Comparison of ENCODE assay signal across 9 cellular contexts in the genomic region with DNA sequence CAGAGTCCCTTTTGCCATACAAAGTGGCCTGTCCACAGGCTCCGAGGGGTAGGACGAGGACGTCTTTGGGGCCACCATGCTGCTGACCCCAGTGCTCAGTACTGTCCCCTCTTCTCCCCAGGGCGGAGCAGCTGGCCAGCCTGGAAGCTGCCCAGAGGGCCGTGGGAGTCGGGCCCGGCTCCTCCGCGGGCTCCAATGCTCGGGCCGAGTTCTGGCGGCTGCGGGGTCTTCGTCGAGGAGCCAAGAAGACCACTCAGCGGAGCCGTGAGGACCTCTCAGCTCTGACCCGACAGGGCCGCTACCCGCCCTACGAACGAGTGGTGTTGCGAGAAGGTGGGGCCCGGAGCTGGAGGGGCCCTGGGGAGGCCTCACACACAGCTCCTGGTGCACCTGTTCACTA. TPM values are rescaled to one million over a fixed set of nuclear protein-coding genes. Genes with fewer than 3 reads are reported as not detected.
"Had no signal": no experiment of that assay in that cellular context is flagged by ENCODE, and none has a peak within 500 bp of the region (broad histone marks: within the 10 kb centered on the region; RNA-seq: fewer than 3 reads in every experiment).

No MANE protein-coding gene starts in this region.

- H3K4me3 ChIP-seq: GM12878 had no signal

- DNase-seq: GDM1, GF-D8 had no signal

- FAIRE-seq: G401.6, GM12878, GM12891, GM12892, GM18507, GM19239 had no signal

- ATAC-seq: GM12878 had no signal

RNA-seq across cellular contexts. Expression of gene RAX2, which starts 31.6 kb away (rescaled TPM):
- total RNA-seq: G401, GM12878 had no signal
- polyA plus RNA-seq: GM12878 had no signal
